Comparison of ENCODE assay signal across 9 cellular contexts in genomic region chr17:75665981-75666380, GRCh38. TPM values are rescaled to one million over a fixed set of nuclear protein-coding genes. Genes with fewer than 3 reads are reported as not detected.
DNase-seq lines count a peak whose midpoint lies in the region; ATAC-seq, FAIRE-seq and TF ChIP-seq lines count a peak whose summit lies in the region.
"Had no signal": no experiment of that assay in that cellular context is flagged by ENCODE, and none has a peak within 500 bp of the region (broad histone marks: within the 10 kb centered on the region; RNA-seq: fewer than 3 reads in every experiment).

No MANE protein-coding gene starts in this region.

- no peak for FAIRE-seq in endothelial cell of umbilical vein (lab: Jason Lieb, UNC)

- H3K79me2 ChIP-seq in DND-41 (ENCODE audit: insufficient read depth, low read length) (peaks cover 53% of the 10 kb centered on the region), OCI-LY3 (ENCODE audit: low read length) (peaks cover 70% of the 10 kb centered on the region), endothelial cell of umbilical vein (ENCODE audit: control insufficient read depth, insufficient read depth, low read length) (peaks cover 48% of the 10 kb centered on the region)

- POLR2A ChIA-PET in endothelial cell of umbilical vein (lab: Charles Lee): interaction anchor here (1.8 kb wide), 1 partner anchor 41 kb away, joined by 5 read pairs; no protein-coding TSS in a partner anchor

- dilution Hi-C loops in endothelial cell of umbilical vein (cut with MboI; ENCODE audit: extremely low pct_ligation_motif_present, low sequenced_read_pairs): no loop called here

- DNase-seq in DND-41 (no peak), endothelial cell of umbilical vein (ENCODE audit: low read depth, low spot score) (no peak), posterior vena cava (ENCODE audit: low spot score) (peak; percentile 10), DMS153 (lab: John Stamatoyannopoulos, UW) (no peak)
- DNase-seq: activated gamma-delta T cell had no signal

- H4K20me1 ChIP-seq in DND-41 (ENCODE audit: insufficient read depth, low read length) (peaks cover 2% of the 10 kb centered on the region; the same call in 1 of the 2 replicates), OCI-LY3 (ENCODE audit: insufficient read depth, low read length) (no peaks in the 10 kb centered on the region), endothelial cell of umbilical vein (replicated peaks; ENCODE audit: control insufficient read depth, extremely low read depth, insufficient read depth, low read length) (no peaks in the 10 kb centered on the region)

- CTCF ChIA-PET in endothelial cell of umbilical vein (lab: Charles Lee): interaction anchor here (1.8 to 3.6 kb wide), 4 partner anchors 12 to 84 kb away, joined by 9 to 29 read pairs (median 14); partner anchors contain the start of gene SMIM5

- H3K4me2 ChIP-seq in DND-41 (ENCODE audit: insufficient read depth, low read length) (peak overlapping the region; percentile 90), OCI-LY3 (ENCODE audit: low read length) (peak overlapping the region; percentile 77), endothelial cell of umbilical vein (ENCODE audit: insufficient read depth, low read length) (peak overlapping the region; percentile 87)

- H3K27ac ChIP-seq in DND-41 (ENCODE audit: low read length) (peak overlapping the region; percentile 82), OCI-LY3 (ENCODE audit: low read length) (peak overlapping the region; percentile 100), endothelial cell of umbilical vein (ENCODE audit: insufficient read depth, low read depth, low read length) (no peak overlapping the region)

- H3K4me1 ChIP-seq in DND-41 (ENCODE audit: insufficient read depth, low read length) (peaks cover 42% of the 10 kb centered on the region), OCI-LY3 (ENCODE audit: low read length) (peaks cover 58% of the 10 kb centered on the region), endothelial cell of umbilical vein (ENCODE audit: control insufficient read depth, extremely low read depth, insufficient read depth, low read length) (peaks cover 20% of the 10 kb centered on the region)

- H3K36me3 ChIP-seq in DND-41 (ENCODE audit: insufficient read depth, low read length): peaks cover 46% of the 10 kb centered on the region
- peaks cover 52% of the 10 kb centered on the region for H3K36me3 ChIP-seq in OCI-LY3 (replicated peaks; ENCODE audit: low read depth, low read length)
- H3K36me3 ChIP-seq in endothelial cell of umbilical vein (ENCODE audit: control insufficient read depth in 2 of 2, extremely low read depth in 1 of 2, insufficient read depth in 2 of 2, low read length in 2 of 2): peaks cover 3 to 16% of the 10 kb centered on the region in 2 experiments

- no peaks in the 10 kb centered on the region for H3K27me3 ChIP-seq in DND-41 (ENCODE audit: insufficient read depth, low read length, poor library complexity)
- H3K27me3 ChIP-seq in OCI-LY3 (ENCODE audit: low read depth, low read length): no peaks in the 10 kb centered on the region
- no peaks in the 10 kb centered on the region for H3K27me3 ChIP-seq in endothelial cell of umbilical vein (ENCODE audit: control insufficient read depth in 2 of 2, insufficient read depth in 2 of 2, low read length in 2 of 2)

- peak overlapping the region; percentile 75 to 86; a peak in 3 of 4 replicates for H3K4me3 ChIP-seq in DND-41 (ENCODE audit: low read depth in 1 of 2, low read length in 2 of 2)
- H3K4me3 ChIP-seq in OCI-LY3 (ENCODE audit: low read length): peak overlapping the region; percentile 99
- H3K4me3 ChIP-seq in endothelial cell of umbilical vein (replicated peaks in 1 of 3; ENCODE audit: insufficient read depth in 1 of 3, low read depth in 1 of 3, low read length in 3 of 3): peak overlapping the region in 2 of 3 experiments; percentile 81 to 95

- intact Hi-C loops in endothelial cell of umbilical vein (cut with micrococcal nuclease): no loop called here
- intact Hi-C loops in posterior vena cava (cut with DNase I): no loop called here

- no peak for TF ChIP-seq POLR2A in endothelial cell of umbilical vein (IDR thresholded peaks at IDR 0.05; ENCODE audit: low read depth, low read length)

- H3K9ac ChIP-seq in DND-41 (ENCODE audit: low read depth, low read length): peak overlapping the region; percentile 67
- H3K9ac ChIP-seq in OCI-LY3 (ENCODE audit: low read length): peak overlapping the region; percentile 83
- peak overlapping the region; percentile 93 for H3K9ac ChIP-seq in endothelial cell of umbilical vein (replicated peaks; ENCODE audit: extremely low read depth, insufficient read depth, low read length)

- H2AFZ ChIP-seq in DND-41 (ENCODE audit: low read depth, low read length) (no peak overlapping the region), OCI-LY3 (ENCODE audit: low read depth, low read length) (no peak overlapping the region), endothelial cell of umbilical vein (ENCODE audit: low read depth, low read length) (no peak overlapping the region)

- H3K9me1 ChIP-seq in endothelial cell of umbilical vein (replicated peaks; ENCODE audit: control insufficient read depth, extremely low read depth, insufficient read depth, low read length): no peaks in the 10 kb centered on the region

- no TSS peak for BruUV-seq in endothelial cell of umbilical vein (replicated peaks; lab: Mats Ljungman, UMichigan)

- H3K9me3 ChIP-seq in DND-41 (ENCODE audit: insufficient read depth, low read length, severe bottlenecking) (no peaks in the 10 kb centered on the region), OCI-LY3 (ENCODE audit: insufficient read depth, low read length) (peaks cover 5% of the 10 kb centered on the region; the same call in 1 of the 2 replicates), endothelial cell of umbilical vein (replicated peaks; ENCODE audit: control insufficient read depth, insufficient read depth, low read length) (no peaks in the 10 kb centered on the region)

- TF ChIP-seq CTCF in DND-41 (IDR thresholded peaks at IDR 0.05; ENCODE audit: borderline replicate concordance, extremely low read depth, low read length, poor library complexity, severe bottlenecking): no peak
- TF ChIP-seq CTCF in OCI-LY3 (IDR thresholded peaks at IDR 0.05; ENCODE audit: low read depth, low read length): no peak
- TF ChIP-seq CTCF in endothelial cell of umbilical vein (IDR thresholded peaks at IDR 0.05; ENCODE audit: extremely low read depth in 1 of 2, insufficient read depth in 1 of 2, low read depth in 1 of 2, low read length in 2 of 2): no peak

- ATAC-seq in DND-41 (ENCODE audit: insufficient read depth, low read depth): no peak
- no peak for ATAC-seq in GM19328 (IDR thresholded peaks at IDR 0.05; ENCODE audit: unreplicated experiment)
- no peak for ATAC-seq in GM18502 (IDR thresholded peaks at IDR 0.05; ENCODE audit: poor library complexity, unreplicated experiment)
- no peak for ATAC-seq in GM21381 (IDR thresholded peaks at IDR 0.05; ENCODE audit: unreplicated experiment)

TF ChIP-seq in endothelial cell of umbilical vein, 7 proteins besides CTCF, POLR2A, EP300 and RAD21 (continues in another document):
- TF ChIP-seq GATA2 (IDR thresholded peaks at IDR 0.05; ENCODE audit: insufficient read depth, insufficient read length, low read depth, low read length): no peak
- TF ChIP-seq EZH2 (IDR thresholded peaks at IDR 0.05; ENCODE audit: borderline replicate concordance, low read depth, low read length, severe bottlenecking): no peak
- TF ChIP-seq POLR2AphosphoS5 (IDR thresholded peaks at IDR 0.05; ENCODE audit: insufficient read depth, low read depth, low read length): no peak

RNA-seq across cellular contexts. Expression of gene RECQL5, which starts 1.0 kb away (rescaled TPM):
- 30.7 and 30.9 TPM in 2 replicates for total RNA-seq in endothelial cell of umbilical vein
- polyA plus RNA-seq in endothelial cell of umbilical vein: 17.3 and 21.3 TPM in 2 replicates
- polyA plus RNA-seq in endothelial cell of umbilical vein (2011; cell fraction: cytosol; rRNA removed): 8.3 and 10.3 TPM in 2 replicates
- polyA plus RNA-seq in endothelial cell of umbilical vein (2011; cell fraction: nucleus; rRNA removed): 96.3 and 120 TPM in 2 replicates
- polyA plus RNA-seq in endothelial cell of umbilical vein (2012): 22.3 and 31.6 TPM in 2 replicates
- polyA minus RNA-seq in endothelial cell of umbilical vein: 26.2 and 31.6 TPM in 2 replicates
- polyA minus RNA-seq in endothelial cell of umbilical vein (2011; cell fraction: cytosol; rRNA and poly(A)+ RNA removed): 15.5 TPM
- polyA minus RNA-seq in endothelial cell of umbilical vein (2011; cell fraction: nucleus; rRNA and poly(A)+ RNA removed): 44.2 and 44.9 TPM in 2 replicates
- total RNA-seq in posterior vena cava: 10 to 100 TPM; 14.5 to 14.8 TPM

RNA-seq across cellular contexts. Expression of gene SAP30BP, which starts 1.2 kb away (rescaled TPM):
- total RNA-seq in endothelial cell of umbilical vein (143 and 151 TPM in 2 replicates), posterior vena cava (10 to 100 TPM; 56.7 to 66.1 TPM)
- 112 and 116 TPM in 2 replicates for polyA plus RNA-seq in endothelial cell of umbilical vein
- polyA plus RNA-seq in endothelial cell of umbilical vein (2011; cell fraction: cytosol; rRNA removed): 112 TPM in 2 replicates
- 441 and 460 TPM in 2 replicates for polyA plus RNA-seq in endothelial cell of umbilical vein (2011; cell fraction: nucleus; rRNA removed)
- polyA plus RNA-seq in endothelial cell of umbilical vein (2012): 103 and 117 TPM in 2 replicates
- 66.8 and 68.3 TPM in 2 replicates for polyA minus RNA-seq in endothelial cell of umbilical vein
- polyA minus RNA-seq in endothelial cell of umbilical vein (2011; cell fraction: cytosol; rRNA and poly(A)+ RNA removed): 25.8 TPM
- polyA minus RNA-seq in endothelial cell of umbilical vein (2011; cell fraction: nucleus; rRNA and poly(A)+ RNA removed): 102 and 114 TPM in 2 replicates

RNA-seq across cellular contexts. Expression of gene SMIM5, which starts 32.7 kb away (rescaled TPM):
- total RNA-seq in endothelial cell of umbilical vein: not detected in 2 replicates
- not detected in 2 replicates for polyA plus RNA-seq in endothelial cell of umbilical vein
- polyA plus RNA-seq in endothelial cell of umbilical vein (2011; cell fraction: cytosol; rRNA removed): not detected in 2 replicates
- 0.24 and 0.31 TPM in 2 replicates for polyA plus RNA-seq in endothelial cell of umbilical vein (2011; cell fraction: nucleus; rRNA removed)
- polyA plus RNA-seq in endothelial cell of umbilical vein (2012): 0.20 and 0.33 TPM in 2 replicates
- polyA minus RNA-seq in endothelial cell of umbilical vein: not detected in 2 replicates
- polyA minus RNA-seq in endothelial cell of umbilical vein (2011; cell fraction: cytosol; rRNA and poly(A)+ RNA removed): not detected
- not detected in 2 replicates for polyA minus RNA-seq in endothelial cell of umbilical vein (2011; cell fraction: nucleus; rRNA and poly(A)+ RNA removed)
- under 1 TPM; 0.38 to 0.97 TPM for total RNA-seq in posterior vena cava

RNA-seq across cellular contexts. Expression of gene ITGB4, which starts 55.3 kb away (rescaled TPM):
- total RNA-seq in endothelial cell of umbilical vein (4.1 and 4.2 TPM in 2 replicates), posterior vena cava (10 to 100 TPM; 39.4 to 46.6 TPM)
- 6.5 and 6.7 TPM in 2 replicates for polyA plus RNA-seq in endothelial cell of umbilical vein
- 1.7 and 3.7 TPM in 2 replicates for polyA plus RNA-seq in endothelial cell of umbilical vein (2011; cell fraction: cytosol; rRNA removed)
- polyA plus RNA-seq in endothelial cell of umbilical vein (2011; cell fraction: nucleus; rRNA removed): 4.0 TPM in 2 replicates
- 1.6 and 9.5 TPM in 2 replicates for polyA plus RNA-seq in endothelial cell of umbilical vein (2012)
- polyA minus RNA-seq in endothelial cell of umbilical vein: 2.7 and 6.3 TPM in 2 replicates
- 22.3 TPM for polyA minus RNA-seq in endothelial cell of umbilical vein (2011; cell fraction: cytosol; rRNA and poly(A)+ RNA removed)
- 3.8 and 4.4 TPM in 2 replicates for polyA minus RNA-seq in endothelial cell of umbilical vein (2011; cell fraction: nucleus; rRNA and poly(A)+ RNA removed)
